13 cellular contexts compared by ENCODE assay signal in the genomic region with DNA sequence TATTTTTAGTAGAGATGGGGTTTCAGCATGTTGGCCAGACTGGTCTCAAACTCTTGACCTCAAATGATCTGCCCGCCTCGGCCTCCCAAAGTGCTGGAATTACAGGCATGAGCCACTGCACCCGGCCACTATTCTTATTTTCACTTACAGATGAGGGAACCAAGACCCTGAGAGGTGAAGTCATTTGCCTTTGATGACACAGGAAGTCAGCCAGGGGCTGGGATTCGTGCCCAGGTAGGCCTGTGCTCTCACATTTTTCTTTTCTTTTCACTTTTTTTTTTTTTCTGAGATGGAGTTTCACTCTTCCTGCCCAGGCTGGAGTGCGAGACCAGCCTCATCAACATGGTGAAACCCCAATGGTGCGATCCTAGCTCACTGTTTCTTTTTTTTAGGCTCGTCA. TPM values are rescaled to one million over a fixed set of nuclear protein-coding genes. Genes with fewer than 3 reads are reported as not detected.
DNase-seq lines count a peak whose midpoint lies in the region; ATAC-seq and TF ChIP-seq lines count a peak whose summit lies in the region.
"Had no signal": no experiment of that assay in that cellular context is flagged by ENCODE, and none has a peak within 500 bp of the region (broad histone marks: within the 10 kb centered on the region; RNA-seq: fewer than 3 reads in every experiment).

No MANE protein-coding gene starts in this region.

- H3K4me3 Mint-ChIP-seq in activated CD4-positive, alpha-beta T cell treated with anti-CD3 and anti-CD28 coated beads, Interleukin-2, amount 10 ng/mL, durations not matched to agents 24 days and 14 days: no peak overlapping the region
- H3K4me3 Mint-ChIP-seq in T-cell (peak overlapping the region in 2 of 3 donors; percentile 18 to 64), endothelial cell (ENCODE audit: unreplicated experiment) (peak overlapping the region; percentile 47)
- H3K4me3 Mint-ChIP-seq in stimulated activated naive B cell treated with anti-CD40 and anti-IgM and Interleukin-4, amounts not matched to agents 10 μg/mL and 1 μg/mL and 100 μg/mL, for 72 hours: no peak overlapping the region
- H3K4me3 Mint-ChIP-seq: natural killer cell had no signal

- DNase-seq in activated CD4-positive, alpha-beta T cell treated with anti-CD3 and anti-CD28 coated beads, Interleukin-2, amount 10 ng/mL, durations not matched to agents 24 days and 14 days: peak; percentile 65
- DNase-seq in activated CD4-positive, alpha-beta T cell treated with anti-CD3 and anti-CD28 coated beads for 4 hours: no peak
- DNase-seq in T-cell (peak in 9 of 34 experiments; percentile 8 to 20 (median 14)), endothelial cell (ENCODE audit: low spot score) (no peak), germinal center (ENCODE audit: low spot score) (no peak)
- no peak for DNase-seq in stimulated activated naive B cell treated with anti-CD40 and anti-IgM and Interleukin-4, amounts not matched to agents 10 μg/mL and 1 μg/mL and 100 μg/mL, for 72 hours
- DNase-seq: Caco-2, GDM1, natural killer cell, NCI-H2171 treated with DMSO at 0.1 percent for 48 hours had no signal

- intact Hi-C loops in activated CD4-positive, alpha-beta T cell treated with anti-CD3 and anti-CD28 coated beads, Interleukin-2, amount 10 ng/mL, durations not matched to agents 24 days and 14 days (cut with micrococcal nuclease): no loop called here

- H3K4me1 Mint-ChIP-seq in activated CD4-positive, alpha-beta T cell treated with anti-CD3 and anti-CD28 coated beads, Interleukin-2, amount 10 ng/mL, durations not matched to agents 24 days and 14 days: peaks cover 9% of the 10 kb centered on the region
- H3K4me1 Mint-ChIP-seq in T-cell (peaks cover 7 to 13% (median 10%) of the 10 kb centered on the region in 3 donors), endothelial cell (ENCODE audit: unreplicated experiment) (peaks cover 40% of the 10 kb centered on the region)
- H3K4me1 Mint-ChIP-seq in stimulated activated naive B cell treated with anti-CD40 and anti-IgM and Interleukin-4, amounts not matched to agents 10 μg/mL and 1 μg/mL and 100 μg/mL, for 72 hours: peaks cover 24 to 47% of the 10 kb centered on the region in 2 donors

- peaks cover 6% of the 10 kb centered on the region for H3K36me3 Mint-ChIP-seq in activated CD4-positive, alpha-beta T cell treated with anti-CD3 and anti-CD28 coated beads, Interleukin-2, amount 10 ng/mL, durations not matched to agents 24 days and 14 days (ENCODE audit: low read depth)
- no peaks in the 10 kb centered on the region for H3K36me3 Mint-ChIP-seq in T-cell
- H3K36me3 Mint-ChIP-seq in endothelial cell (ENCODE audit: low read depth, unreplicated experiment): peaks cover 19% of the 10 kb centered on the region
- peaks cover 22 to 27% of the 10 kb centered on the region in 2 donors for H3K36me3 Mint-ChIP-seq in stimulated activated naive B cell treated with anti-CD40 and anti-IgM and Interleukin-4, amounts not matched to agents 10 μg/mL and 1 μg/mL and 100 μg/mL, for 72 hours
- H3K36me3 Mint-ChIP-seq: natural killer cell had no signal

- no peaks in the 10 kb centered on the region for H3K9me3 Mint-ChIP-seq in activated CD4-positive, alpha-beta T cell treated with anti-CD3 and anti-CD28 coated beads, Interleukin-2, amount 10 ng/mL, durations not matched to agents 24 days and 14 days
- H3K9me3 Mint-ChIP-seq in T-cell (no peaks in the 10 kb centered on the region), endothelial cell (ENCODE audit: unreplicated experiment) (no peaks in the 10 kb centered on the region)
- no peaks in the 10 kb centered on the region for H3K9me3 Mint-ChIP-seq in stimulated activated naive B cell treated with anti-CD40 and anti-IgM and Interleukin-4, amounts not matched to agents 10 μg/mL and 1 μg/mL and 100 μg/mL, for 72 hours
- H3K9me3 Mint-ChIP-seq: natural killer cell had no signal

- POLR2A ChIA-PET in T-cell (lab: Charles Lee): no interaction called here

- H3K27me3 Mint-ChIP-seq in activated CD4-positive, alpha-beta T cell treated with anti-CD3 and anti-CD28 coated beads, Interleukin-2, amount 10 ng/mL, durations not matched to agents 24 days and 14 days: no peaks in the 10 kb centered on the region
- H3K27me3 Mint-ChIP-seq in T-cell: no peaks in the 10 kb centered on the region
- peaks cover 8% of the 10 kb centered on the region for H3K27me3 Mint-ChIP-seq in endothelial cell (ENCODE audit: unreplicated experiment)
- no peaks in the 10 kb centered on the region for H3K27me3 Mint-ChIP-seq in stimulated activated naive B cell treated with anti-CD40 and anti-IgM and Interleukin-4, amounts not matched to agents 10 μg/mL and 1 μg/mL and 100 μg/mL, for 72 hours

- no peak for TF ChIP-seq CTCF in endothelial cell (IDR thresholded peaks at IDR 0.05; ENCODE audit: unreplicated experiment)

- peak; percentile 52 to 73 (median 66) for ATAC-seq in T-cell (replicated peaks in 1 of 4)
- ATAC-seq in stimulated activated naive B cell treated with anti-CD40 and anti-IgM and Interleukin-4, amounts not matched to agents 10 μg/mL and 1 μg/mL and 100 μg/mL, for 72 hours (replicated peaks): no peak
- no peak for ATAC-seq in GM21717 (IDR thresholded peaks at IDR 0.05; ENCODE audit: unreplicated experiment)
- ATAC-seq in HG02884 (IDR thresholded peaks at IDR 0.05; ENCODE audit: unreplicated experiment): no peak
- ATAC-seq: HepG2, natural killer cell had no signal

- CTCF ChIA-PET in T-cell (lab: Charles Lee): no interaction called here

- H3K27ac Mint-ChIP-seq in activated CD4-positive, alpha-beta T cell treated with anti-CD3 and anti-CD28 coated beads, Interleukin-2, amount 10 ng/mL, durations not matched to agents 24 days and 14 days: peak overlapping the region; percentile 76
- H3K27ac Mint-ChIP-seq in T-cell (peak overlapping the region; percentile 79 to 85), endothelial cell (ENCODE audit: unreplicated experiment) (peak overlapping the region; percentile 61)
- H3K27ac Mint-ChIP-seq in stimulated activated naive B cell treated with anti-CD40 and anti-IgM and Interleukin-4, amounts not matched to agents 10 μg/mL and 1 μg/mL and 100 μg/mL, for 72 hours: peak overlapping the region; percentile 61
- H3K27ac Mint-ChIP-seq: natural killer cell had no signal

RNA-seq across cellular contexts. Expression of a gene that starts 22.2 kb away (rescaled TPM):
- total RNA-seq in activated CD4-positive, alpha-beta T cell treated with anti-CD3 and anti-CD28 coated beads, Interleukin-2, amount 10 ng/mL, durations not matched to agents 24 days and 14 days: 29.9 and 32.4 TPM in 2 replicates
- total RNA-seq in T-cell (10 to 100 TPM in 1 of 5 donors, 1 to 10 TPM in 4; 6.8 to 16.7 (median 8.8) TPM), endothelial cell (ENCODE audit: unreplicated experiment) (113 TPM)

RNA-seq across cellular contexts. Expression of a gene that starts 29.6 kb away (rescaled TPM):
- 126 and 128 TPM in 2 replicates for total RNA-seq in activated CD4-positive, alpha-beta T cell treated with anti-CD3 and anti-CD28 coated beads, Interleukin-2, amount 10 ng/mL, durations not matched to agents 24 days and 14 days
- 100 to 1,000 TPM in 3 of 5 donors, 10 to 100 TPM in 2; 78.4 to 151 (median 139) TPM for total RNA-seq in T-cell
- total RNA-seq in endothelial cell (ENCODE audit: unreplicated experiment): 51.3 TPM

RNA-seq across cellular contexts. Expression of a gene that starts 45.2 kb away (rescaled TPM):
- 18.0 and 19.9 TPM in 2 replicates for total RNA-seq in activated CD4-positive, alpha-beta T cell treated with anti-CD3 and anti-CD28 coated beads, Interleukin-2, amount 10 ng/mL, durations not matched to agents 24 days and 14 days
- total RNA-seq in T-cell (10 to 100 TPM; 40.5 to 54.9 (median 50.4) TPM), endothelial cell (ENCODE audit: unreplicated experiment) (63.3 TPM)

RNA-seq across cellular contexts. Expression of a gene that starts 46.4 kb away (rescaled TPM):
- 79.1 and 96.4 TPM in 2 replicates for total RNA-seq in activated CD4-positive, alpha-beta T cell treated with anti-CD3 and anti-CD28 coated beads, Interleukin-2, amount 10 ng/mL, durations not matched to agents 24 days and 14 days
- total RNA-seq in T-cell: 100 to 1,000 TPM; 108 to 159 (median 147) TPM
- total RNA-seq in endothelial cell (ENCODE audit: unreplicated experiment): 188 TPM

RNA-seq across cellular contexts. Expression of a gene that starts 53.8 kb away (rescaled TPM):
- total RNA-seq in activated CD4-positive, alpha-beta T cell treated with anti-CD3 and anti-CD28 coated beads, Interleukin-2, amount 10 ng/mL, durations not matched to agents 24 days and 14 days: 22.2 and 23.3 TPM in 2 replicates
- total RNA-seq in T-cell: 10 to 100 TPM; 31.6 to 48.7 (median 47.7) TPM
- total RNA-seq in endothelial cell (ENCODE audit: unreplicated experiment): 137 TPM
- total RNA-seq: HepG2 had no signal

Comparison
In these comparisons a context has a peak if more than half of its experiments do, and no peak if none do; other contexts are left out.
1. H3K4me3 Mint-ChIP-seq: peak in T-cell (2 of 3) and endothelial cell (single experiment); none in activated CD4-positive, alpha-beta T cell treated with anti-CD3 and anti-CD28 coated beads, Interleukin-2, amount 10 ng/mL, durations not matched to agents 24 days and 14 days (single experiment) and stimulated activated naive B cell treated with anti-CD40 and anti-IgM and Interleukin-4, amounts not matched to agents 10 μg/mL and 1 μg/mL and 100 μg/mL, for 72 hours (0 of 2).
2. ATAC-seq: peak in T-cell (4 of 4); none in stimulated activated naive B cell treated with anti-CD40 and anti-IgM and Interleukin-4, amounts not matched to agents 10 μg/mL and 1 μg/mL and 100 μg/mL, for 72 hours (0 of 2), GM21717 (single experiment) and HG02884 (single experiment).
3. Peak in every context shown above with its lines, with median percentiles within 50 percentile points of each other: H3K27ac Mint-ChIP-seq.